In the genomic region with DNA sequence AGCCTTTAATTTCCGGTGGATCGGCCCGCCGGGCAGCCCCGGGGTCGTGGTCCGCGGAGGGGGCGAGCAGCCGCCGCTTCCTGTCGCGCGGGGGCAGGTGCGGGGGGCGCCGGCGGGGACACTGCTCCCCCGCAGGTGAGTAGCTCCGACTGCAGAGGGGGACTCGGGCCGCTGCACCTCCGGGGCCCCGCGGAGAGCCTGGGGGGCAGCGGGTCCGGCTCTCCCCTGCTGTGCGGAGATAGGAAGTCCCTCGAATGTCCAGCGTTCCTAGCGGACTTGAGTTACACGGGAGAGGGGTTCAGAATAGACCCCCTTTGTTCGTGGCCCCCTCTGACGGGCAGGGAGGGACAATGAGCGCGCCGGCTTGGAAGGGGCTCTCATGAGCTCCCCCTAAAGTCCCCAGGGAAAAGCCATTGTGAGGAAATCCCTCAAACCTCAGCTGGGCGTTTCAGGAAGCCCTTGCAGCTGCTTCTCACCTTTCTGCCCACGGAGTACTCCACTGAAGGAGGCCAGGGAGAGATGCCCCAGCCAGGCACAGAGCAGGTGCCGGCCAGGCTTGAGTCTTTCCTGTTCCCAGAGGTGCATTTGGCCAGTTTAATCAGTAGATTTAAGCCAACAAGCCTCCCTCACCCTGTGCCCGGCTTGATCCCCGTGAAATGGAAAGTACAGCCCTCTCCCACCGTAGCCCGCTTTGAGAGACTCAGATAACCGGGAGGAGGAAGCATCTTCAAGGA, we compare ENCODE assay signal across 8 cellular contexts. TPM values are rescaled to one million over a fixed set of nuclear protein-coding genes. Genes with fewer than 3 reads are reported as not detected.
DNase-seq lines count a peak whose midpoint lies in the region; ATAC-seq and TF ChIP-seq lines count a peak whose summit lies in the region.

No MANE protein-coding gene starts in this region.

- TF ChIP-seq CTCF in Calu3 (IDR thresholded peaks at IDR 0.05; ENCODE audit: unreplicated experiment) (no peak), left ventricle myocardium inferior (IDR thresholded peaks at IDR 0.05; ENCODE audit: borderline replicate concordance) (no peak), sigmoid colon (IDR thresholded peaks at IDR 0.05) (no peak)

- H3K27me3 Mint-ChIP-seq in Calu3 (ENCODE audit: unreplicated experiment) = peaks cover 8% of the 10 kb centered on the region

- WGBS in sigmoid colon, 2 donors = 2 to 3% methylated on average over 45 of the region's 45 CpGs

- H3K36me3 ChIP-seq in left ventricle myocardium inferior = no peaks in the 10 kb centered on the region
- H3K36me3 ChIP-seq in sigmoid colon = no peaks in the 10 kb centered on the region

- H3K27ac ChIP-seq in left ventricle myocardium inferior (replicated peaks) (peak overlapping the region; percentile 75), sigmoid colon (peak overlapping the region; percentile 74 to 95 (median 90))

- ATAC-seq in GM19463 (IDR thresholded peaks at IDR 0.05; ENCODE audit: unreplicated experiment) = no peak

- TF ChIP-seq POLR2A in sigmoid colon (IDR thresholded peaks at IDR 0.05) = no peak

- H3K27me3 ChIP-seq in left ventricle myocardium inferior (ENCODE audit: low read depth) (peaks cover 72% of the 10 kb centered on the region), sigmoid colon (peaks cover 0 to 7% (median 0%) of the 10 kb centered on the region in 3 donors)

- peak; percentile 21 for DNase-seq in Calu3
- DNase-seq in UCSD-AML1 (lab: John Stamatoyannopoulos, UW; ENCODE audit: unreplicated experiment) = peak; percentile 39
- no peak for DNase-seq in left ventricle myocardium inferior
- no peak for DNase-seq in sigmoid colon
- DNase-seq in COLO829 (ENCODE audit: low spot score) = no peak
- no peak for DNase-seq in amniotic stem cell (lab: John Stamatoyannopoulos, UW)

- H3K4me1 ChIP-seq in left ventricle myocardium inferior = peaks cover 38% of the 10 kb centered on the region
- H3K4me1 ChIP-seq in sigmoid colon = peaks cover 0 to 71% (median 62%) of the 10 kb centered on the region in 4 donors

- no peaks in the 10 kb centered on the region for H3K9me3 Mint-ChIP-seq in Calu3 (ENCODE audit: low read depth, unreplicated experiment)

- TF ChIP-seq EP300 in Ishikawa (IDR thresholded peaks at IDR 0.05; ENCODE audit: borderline replicate concordance) (no peak), sigmoid colon (IDR thresholded peaks at IDR 0.05) (no peak)

- H3K27ac Mint-ChIP-seq in Calu3 (ENCODE audit: unreplicated experiment) = peak overlapping the region; percentile 23

- peaks cover 19% of the 10 kb centered on the region for H3K4me1 Mint-ChIP-seq in Calu3 (ENCODE audit: low read depth, unreplicated experiment)

- peaks cover 11% of the 10 kb centered on the region for H3K36me3 Mint-ChIP-seq in Calu3 (ENCODE audit: insufficient read depth, unreplicated experiment)

- H3K9me3 ChIP-seq in left ventricle myocardium inferior (replicated peaks) (no peaks in the 10 kb centered on the region), sigmoid colon (no peaks in the 10 kb centered on the region)

- TF ChIP-seq RAD21 in Ishikawa (IDR thresholded peaks at IDR 0.05; ENCODE audit: low read depth) = no peak

- CTCF ChIA-PET in Calu3 (lab: Charles Lee) = interaction anchor here (0.5 to 1.4 kb wide), 5 partner anchors 11 to 157 kb away, joined by 3 to 10 read pairs (median 3); no protein-coding TSS in a partner anchor

- peak overlapping the region; percentile 66 for H3K4me3 Mint-ChIP-seq in Calu3 (ENCODE audit: low read depth, unreplicated experiment)

- intact Hi-C loops in Calu3 (cut with micrococcal nuclease; ENCODE audit: unreplicated experiment) = loop anchor here (5.0 kb wide), 2 partner anchors 47 to 178 kb away; no protein-coding TSS in a partner anchor
- intact Hi-C loops in left ventricle myocardium inferior (cut with micrococcal nuclease) = no loop called here
- intact Hi-C loops in sigmoid colon (cut with DNase I) = no loop called here

- TSS peak; percentile 54 for BruUV-seq in Calu3 (replicated peaks; lab: Mats Ljungman, UMichigan)

- H3K4me3 ChIP-seq in left ventricle myocardium inferior (peak overlapping the region; percentile 80), sigmoid colon (peak overlapping the region; percentile 65 to 86 (median 82))

TF ChIP-seq in Ishikawa, 13 proteins besides CTCF, POLR2A, EP300 and RAD21:
- TF ChIP-seq ZBTB7A (IDR thresholded peaks at IDR 0.05; ENCODE audit: low read depth) (peak; percentile 77), TCF12 (IDR thresholded peaks at IDR 0.05; ENCODE audit: low read depth) (peak; percentile 17; the same call in 1 of the 2 replicates)
- TF ChIP-seq, protein P1, sequence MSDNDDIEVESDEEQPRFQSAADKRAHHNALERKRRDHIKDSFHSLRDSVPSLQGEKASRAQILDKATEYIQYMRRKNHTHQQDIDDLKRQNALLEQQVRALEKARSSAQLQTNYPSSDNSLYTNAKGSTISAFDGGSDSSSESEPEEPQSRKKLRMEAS (IDR thresholded peaks at IDR 0.05) = peak; percentile 27; the same call in 1 of the 2 replicates
- TF ChIP-seq, protein P2, sequence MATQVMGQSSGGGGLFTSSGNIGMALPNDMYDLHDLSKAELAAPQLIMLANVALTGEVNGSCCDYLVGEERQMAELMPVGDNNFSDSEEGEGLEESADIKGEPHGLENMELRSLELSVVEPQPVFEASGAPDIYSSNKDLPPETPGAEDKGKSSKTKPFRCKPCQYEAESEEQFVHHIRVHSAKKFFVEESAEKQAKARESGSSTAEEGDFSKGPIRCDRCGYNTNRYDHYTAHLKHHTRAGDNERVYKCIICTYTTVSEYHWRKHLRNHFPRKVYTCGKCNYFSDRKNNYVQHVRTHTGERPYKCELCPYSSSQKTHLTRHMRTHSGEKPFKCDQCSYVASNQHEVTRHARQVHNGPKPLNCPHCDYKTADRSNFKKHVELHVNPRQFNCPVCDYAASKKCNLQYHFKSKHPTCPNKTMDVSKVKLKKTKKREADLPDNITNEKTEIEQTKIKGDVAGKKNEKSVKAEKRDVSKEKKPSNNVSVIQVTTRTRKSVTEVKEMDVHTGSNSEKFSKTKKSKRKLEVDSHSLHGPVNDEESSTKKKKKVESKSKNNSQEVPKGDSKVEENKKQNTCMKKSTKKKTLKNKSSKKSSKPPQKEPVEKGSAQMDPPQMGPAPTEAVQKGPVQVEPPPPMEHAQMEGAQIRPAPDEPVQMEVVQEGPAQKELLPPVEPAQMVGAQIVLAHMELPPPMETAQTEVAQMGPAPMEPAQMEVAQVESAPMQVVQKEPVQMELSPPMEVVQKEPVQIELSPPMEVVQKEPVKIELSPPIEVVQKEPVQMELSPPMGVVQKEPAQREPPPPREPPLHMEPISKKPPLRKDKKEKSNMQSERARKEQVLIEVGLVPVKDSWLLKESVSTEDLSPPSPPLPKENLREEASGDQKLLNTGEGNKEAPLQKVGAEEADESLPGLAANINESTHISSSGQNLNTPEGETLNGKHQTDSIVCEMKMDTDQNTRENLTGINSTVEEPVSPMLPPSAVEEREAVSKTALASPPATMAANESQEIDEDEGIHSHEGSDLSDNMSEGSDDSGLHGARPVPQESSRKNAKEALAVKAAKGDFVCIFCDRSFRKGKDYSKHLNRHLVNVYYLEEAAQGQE (IDR thresholded peaks at IDR 0.05; ENCODE audit: low read depth) = no peak

RNA-seq across cellular contexts. Expression of a gene that starts 0.9 kb away (rescaled TPM):
- total RNA-seq in Calu3 (2022) = 10.9 and 14.3 TPM in 2 replicates
- 3.2 TPM for total RNA-seq in left ventricle myocardium inferior
- total RNA-seq in sigmoid colon = 100 to 1,000 TPM in 1 of 4 donors, 10 to 100 TPM in 3; 71.6 to 102 (median 83.2) TPM
- polyA plus RNA-seq in sigmoid colon = 100 to 1,000 TPM; 103 to 433 (median 184) TPM

Comparison
In these comparisons a context has a peak if more than half of its experiments do, and no peak if none do; other contexts are left out.
1. DNase-seq: peak in Calu3 (single experiment) and UCSD-AML1 (single experiment); none in left ventricle myocardium inferior (single experiment), sigmoid colon (single experiment), COLO829 (single experiment) and amniotic stem cell (single experiment).